Comparison of ENCODE assay signal across 1 cellular context in the genomic region with DNA sequence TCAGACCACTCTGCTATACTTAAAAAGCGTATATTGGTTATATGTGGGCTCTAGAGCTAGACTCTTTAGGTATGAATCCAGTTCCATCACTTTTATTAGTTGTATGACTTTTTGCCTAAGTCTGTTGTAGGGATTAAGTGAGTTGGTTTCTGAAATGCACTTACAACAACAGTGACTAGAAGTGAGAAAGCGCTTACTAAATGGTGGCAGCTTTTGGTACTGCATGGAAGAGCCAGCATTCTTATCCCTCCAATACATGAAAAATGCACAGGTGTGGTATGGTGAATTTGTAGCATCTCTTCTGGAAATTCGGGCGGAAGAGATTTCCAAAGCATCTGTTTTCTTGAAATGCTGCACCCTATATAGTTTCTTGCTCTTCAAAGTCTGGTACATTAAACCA.
TF ChIP-seq lines count a peak whose summit lies in the region.

No MANE protein-coding gene starts in this region.

TF ChIP-seq in H1, 55 proteins besides CTCF, POLR2A, EP300 and RAD21 (continued from another document):
- TF ChIP-seq CHD7 (IDR thresholded peaks at IDR 0.05; ENCODE audit: insufficient replicate concordance, low read length) (no peak), BRCA1 (IDR thresholded peaks at IDR 0.05; ENCODE audit: low read depth, low read length) (no peak), CHD2 (IDR thresholded peaks at IDR 0.05; ENCODE audit: low read length) (no peak), CREB1 (IDR thresholded peaks at IDR 0.05) (no peak), TCF12 (IDR thresholded peaks at IDR 0.05; ENCODE audit: low read depth, low read length) (no peak), SP4 (IDR thresholded peaks at IDR 0.05; ENCODE audit: low read length) (no peak), RNF2 (IDR thresholded peaks at IDR 0.05; ENCODE audit: borderline replicate concordance, low read depth, low read length, missing control alignments, poor library complexity, severe bottlenecking) (no peak), KDM5A (IDR thresholded peaks at IDR 0.05; ENCODE audit: low read length) (no peak), CBX5 (IDR thresholded peaks at IDR 0.05; ENCODE audit: low read depth, low read length) (no peak), HDAC2 (IDR thresholded peaks at IDR 0.05; ENCODE audit: borderline replicate concordance in 1 of 2, low read depth in 2 of 2, low read length in 2 of 2) (no peak), YY1 (IDR thresholded peaks at IDR 0.05; ENCODE audit: low read depth, low read length) (no peak), JUN (IDR thresholded peaks at IDR 0.05; ENCODE audit: low read depth, low read length) (no peak), EZH2 (IDR thresholded peaks at IDR 0.05; ENCODE audit: low read depth, low read length, severe bottlenecking) (no peak), TAF7 (optimal IDR thresholded peaks at IDR 0.05; ENCODE audit: borderline replicate concordance, low read depth, low read length) (no peak), CTBP2 (IDR thresholded peaks at IDR 0.05; ENCODE audit: borderline replicate concordance, insufficient read depth, insufficient read length, low read length) (no peak), KDM1A (IDR thresholded peaks at IDR 0.05; ENCODE audit: borderline replicate concordance, low read length) (no peak)
TF ChIP-seq in H1: peak in this region for 0.
